ENCODE assay signal across 8 cellular contexts in the genomic region with DNA sequence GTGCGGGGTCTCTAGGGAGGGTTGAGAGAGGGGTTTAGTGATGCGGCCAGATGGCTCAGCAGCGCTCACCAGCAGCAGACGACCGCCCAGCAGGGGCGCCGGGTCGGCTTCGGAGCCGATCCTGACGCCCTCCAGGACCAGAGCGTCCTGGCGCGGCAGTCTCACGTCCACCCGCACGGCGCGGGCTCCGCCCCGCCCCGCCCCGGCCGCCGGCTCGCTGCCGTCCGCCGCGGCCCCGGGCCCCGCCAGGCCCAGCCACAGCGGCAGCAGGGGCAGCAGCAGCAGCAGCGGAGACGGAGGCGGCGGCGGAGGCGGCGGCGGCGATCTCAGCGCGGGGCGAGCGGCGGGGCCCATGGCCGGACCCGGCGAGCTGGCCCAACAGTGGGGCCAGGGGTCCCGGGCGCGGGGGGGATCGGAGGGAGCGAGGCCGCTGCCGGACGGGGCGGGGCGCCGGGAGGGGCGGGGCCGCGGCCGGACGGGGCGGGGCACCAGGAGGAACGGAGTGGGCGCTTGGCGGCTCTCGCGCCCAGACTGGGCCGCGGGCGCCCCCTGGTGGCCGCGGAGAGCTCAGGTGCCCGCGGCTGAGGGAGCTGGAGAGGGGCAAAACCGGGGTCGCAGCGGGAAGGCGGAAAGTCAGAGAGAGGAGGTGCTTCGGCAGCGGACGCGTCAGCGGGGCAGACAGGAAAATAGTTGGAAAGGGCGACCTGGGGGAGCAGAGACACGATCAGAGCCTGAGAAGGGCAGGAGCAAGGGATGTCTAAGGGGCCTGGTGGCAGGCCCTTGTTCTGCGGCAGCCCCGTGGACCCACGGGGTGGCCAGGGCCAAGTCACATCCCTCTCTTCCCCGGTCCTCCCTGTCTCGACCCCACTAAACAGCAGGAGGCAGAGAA. TPM values are rescaled to one million over a fixed set of nuclear protein-coding genes. Genes with fewer than 3 reads are reported as not detected.
DNase-seq lines count a peak whose midpoint lies in the region; ATAC-seq and TF ChIP-seq lines count a peak whose summit lies in the region.

A gene (minus strand): TSS at position 452 of the 889 bp plus-strand sequence. CDS start 98 bp downstream, at position 354.

- H3K9me2 ChIP-seq in OCI-LY1 (ENCODE audit: low read depth, low read length): no peaks in the 10 kb centered on the region

- no peaks in the 10 kb centered on the region for H3K79me2 ChIP-seq in OCI-LY1 (ENCODE audit: insufficient read depth, low read length)

- no peaks in the 10 kb centered on the region for H4K20me1 ChIP-seq in OCI-LY1 (ENCODE audit: insufficient read depth, low read length)

- peaks cover 9% of the 10 kb centered on the region for H3K36me3 ChIP-seq in BJ (ENCODE audit: control insufficient read depth, insufficient read depth, low read length)
- peaks cover 6% of the 10 kb centered on the region; the same call in 1 of the 2 replicates for H3K36me3 ChIP-seq in OCI-LY1 (ENCODE audit: insufficient read depth, low read length)
- no peaks in the 10 kb centered on the region for H3K36me3 ChIP-seq in mucosa of stomach (ENCODE audit: control insufficient read depth, insufficient read depth, low read length)

- no peak for TF ChIP-seq POLR2A in erythroblast (IDR thresholded peaks at IDR 0.05; ENCODE audit: low read length)

- H3K9ac ChIP-seq in OCI-LY1 (ENCODE audit: low read length): peak within 1 kb of the TSS; percentile 50; the same call in 1 of the 2 replicates
- H3K9ac ChIP-seq in mucosa of stomach (ENCODE audit: low read length): peak within 1 kb of the TSS; percentile 71

- POLR2A ChIA-PET in BJ (lab: Charles Lee): interaction anchor here (1.0 kb wide), 1 partner anchor 126 kb away, joined by 3 read pairs; no protein-coding TSS in a partner anchor

- ATAC-seq in GM19324 (IDR thresholded peaks at IDR 0.05; ENCODE audit: low FRiP score, unreplicated experiment) (peak; percentile 80), HG03565 (IDR thresholded peaks at IDR 0.05; ENCODE audit: unreplicated experiment) (peak; percentile 52)

- DNase-seq in BJ (ENCODE audit: low read depth): no peak
- peak; percentile 85 for DNase-seq in activated T-cell treated with anti-CD3 and anti-CD28 coated beads, Interleukin-2, amount 50 U/mL, for 1 hour
- peak; percentile 84 to 92 for DNase-seq in erythroblast (lab: John Stamatoyannopoulos, UW)
- DNase-seq in stimulated activated CD8-positive, alpha-beta memory T cell treated with anti-CD3 and anti-CD28 coated beads, Interleukin-4, amount 100 ng/mL, for 48 hours: peak; percentile 86

- no peak within 1 kb of the TSS for H3K27ac ChIP-seq in OCI-LY1 (ENCODE audit: low read depth, low read length, poor library complexity, severe bottlenecking)

- peak within 1 kb of the TSS; percentile 68 for H3K4me2 ChIP-seq in OCI-LY1 (ENCODE audit: low read length)

- H3F3A ChIP-seq in OCI-LY1 (ENCODE audit: insufficient read depth, low read length): no peaks in the 10 kb centered on the region

- H3K9me3 ChIP-seq in OCI-LY1 (ENCODE audit: low read length): peaks cover 7% of the 10 kb centered on the region
- H3K9me3 ChIP-seq in mucosa of stomach (ENCODE audit: control insufficient read depth, low read length): no peaks in the 10 kb centered on the region

- H2AFZ ChIP-seq in OCI-LY1 (ENCODE audit: low read length): 0 out of 2 replicates have a peak within 1 kb of the TSS, but pooled peaks have one; percentile 63

- H3K4me3 ChIP-seq in BJ (ENCODE audit: low read depth, low read length) (peak within 1 kb of the TSS; percentile 76), OCI-LY1 (ENCODE audit: low read depth, low read length, poor library complexity, severe bottlenecking) (peak within 1 kb of the TSS; percentile 52), mucosa of stomach (ENCODE audit: low read length) (no peak within 1 kb of the TSS)

- H3K4me1 ChIP-seq in OCI-LY1 (ENCODE audit: insufficient read depth, low read length, severe bottlenecking): peaks cover 20% of the 10 kb centered on the region
- peaks cover 11% of the 10 kb centered on the region for H3K4me1 ChIP-seq in mucosa of stomach (ENCODE audit: control insufficient read depth, insufficient read depth, low read length)

- TF ChIP-seq CTCF in BJ (IDR thresholded peaks at IDR 0.05; ENCODE audit: insufficient read depth, low read depth, low read length): peak; percentile 82
- TF ChIP-seq CTCF in OCI-LY1 (IDR thresholded peaks at IDR 0.05; ENCODE audit: low read length): peak; percentile 77

- CTCF ChIA-PET in BJ (lab: Yijun Ruan, JAX): interaction anchor here (0.5 to 19.7 kb wide), 24 partner anchors 9 to 600 kb away, joined by 3 to 204 read pairs (median 4); a partner anchor contains a TSS

- no peaks in the 10 kb centered on the region for H3K27me3 ChIP-seq in BJ (ENCODE audit: control insufficient read depth, insufficient read depth, low read length)
- no peaks in the 10 kb centered on the region; the same call in 1 of the 2 replicates for H3K27me3 ChIP-seq in OCI-LY1 (ENCODE audit: insufficient read depth, low read length)
- no peaks in the 10 kb centered on the region for H3K27me3 ChIP-seq in mucosa of stomach (ENCODE audit: control insufficient read depth, insufficient read depth, low read length)

RNA-seq across cellular contexts. Expression of the gene that starts here (rescaled TPM):
- 11.1 and 15.8 TPM in 2 replicates for polyA plus RNA-seq in BJ (2011; rRNA removed)
- 16.4 and 26.4 TPM in 2 replicates for polyA minus RNA-seq in BJ (2011; rRNA and poly(A)+ RNA removed)
